ENCODE assay signal across 22 cellular contexts in the genomic region with DNA sequence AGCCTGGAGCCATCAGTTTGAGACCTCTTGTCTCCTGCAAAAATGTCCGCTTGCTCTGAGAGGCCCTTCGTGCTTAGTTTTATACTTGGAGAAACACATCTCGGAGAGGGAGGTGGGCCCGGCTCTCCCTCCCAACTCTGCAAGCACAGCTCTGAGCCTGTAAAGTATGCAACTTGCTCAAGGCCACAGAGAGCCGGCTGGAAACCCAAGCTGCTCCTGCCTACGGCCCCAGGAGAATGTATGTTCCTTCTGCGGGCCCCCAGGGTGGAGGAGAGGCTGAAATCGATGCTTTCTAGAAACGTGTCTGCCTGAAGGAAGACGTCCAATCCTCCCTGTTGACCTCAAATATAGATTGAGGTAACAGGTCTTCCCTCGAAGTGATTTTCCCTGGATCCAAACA.
DNase-seq lines count a peak whose midpoint lies in the region; ATAC-seq and TF ChIP-seq lines count a peak whose summit lies in the region.
"Had no signal": no experiment of that assay in that cellular context is flagged by ENCODE, and none has a peak within 500 bp of the region (broad histone marks: within the 10 kb centered on the region; RNA-seq: fewer than 3 reads in every experiment).

No MANE protein-coding gene starts in this region.

- H3K27ac ChIP-seq in lower lobe of right lung (no peak overlapping the region), spleen (no peak overlapping the region)
- H3K27ac ChIP-seq: body of pancreas, esophagus squamous epithelium, upper lobe of right lung had no signal

- intact Hi-C loops in activated CD8-positive, alpha-beta T cell treated with anti-CD3 and anti-CD28 coated beads for 36 hours (cut with micrococcal nuclease), result loop anchor here (5.0 kb wide), 1 partner anchor 945 kb away; no protein-coding TSS in a partner anchor
- intact Hi-C loops in activated T-helper 1 cell treated with anti-CD3 and anti-CD28 coated beads, Interleukin-12 subunit alpha, Interleukin-12 subunit beta, Interleukin-2, Interleukin-4 antibody, amounts not matched to agents 30 ng/mL and 10 ng/mL and 1 ng/mL, durations not matched to agents 14 hours and 24 hours and 36 hours (cut with micrococcal nuclease), result loop anchor here (5.0 kb wide), 1 partner anchor 1425 kb away; no protein-coding TSS in a partner anchor
- intact Hi-C loops in lower lobe of right lung (cut with DNase I) (loop anchor here (5.0 kb wide), 1 partner anchor 960 kb away; no protein-coding TSS in a partner anchor), spleen (cut with DNase I; ENCODE audit: low total_unique reads) (loop anchor here (5.0 kb wide), 3 partner anchors 835 to 960 kb away; partner anchors contain the start of gene SULF2)

- H3K4me1 ChIP-seq in lower lobe of right lung (peaks cover 22% of the 10 kb centered on the region), spleen (peaks cover 7 to 30% (median 19%) of the 10 kb centered on the region in 6 donors)

- no peaks in the 10 kb centered on the region for H3K27me3 Mint-ChIP-seq in activated CD8-positive, alpha-beta T cell treated with anti-CD3 and anti-CD28 coated beads, Interleukin-2, amount 10 ng/mL, durations not matched to agents 7 days and 5 days (ENCODE audit: low read depth)
- H3K27me3 Mint-ChIP-seq in activated CD8-positive, alpha-beta T cell treated with anti-CD3 and anti-CD28 coated beads for 36 hours, result no peaks in the 10 kb centered on the region
- no peaks in the 10 kb centered on the region for H3K27me3 Mint-ChIP-seq in activated T-helper 1 cell treated with anti-CD3 and anti-CD28 coated beads, Interleukin-12 subunit alpha, Interleukin-12 subunit beta, Interleukin-2, Interleukin-4 antibody, amounts not matched to agents 30 ng/mL and 10 ng/mL and 1 ng/mL, durations not matched to agents 14 hours and 24 hours and 36 hours (ENCODE audit: insufficient read depth)
- H3K27me3 Mint-ChIP-seq: activated naive CD8-positive, alpha-beta T cell had no signal

- H3K9me3 ChIP-seq in lower lobe of right lung, result no peaks in the 10 kb centered on the region
- H3K9me3 ChIP-seq in spleen, result no peaks in the 10 kb centered on the region
- H3K9me3 ChIP-seq: body of pancreas, esophagus squamous epithelium, upper lobe of right lung had no signal

- WGBS in spleen, 5 donors, result 51 to 65% (median 52%) methylated on average over 11 of the region's 11 CpGs

- TF ChIP-seq CTCF in activated CD8-positive, alpha-beta T cell treated with anti-CD3 and anti-CD28 coated beads for 36 hours (IDR thresholded peaks at IDR 0.05), result no peak
- TF ChIP-seq CTCF in lower lobe of right lung (IDR thresholded peaks at IDR 0.05) (no peak), spleen (IDR thresholded peaks at IDR 0.05 in 8 of 11, conservative IDR thresholded peaks at IDR 0.05 in 3 of 11) (no peak)

- peaks cover 35% of the 10 kb centered on the region for H3K36me3 Mint-ChIP-seq in activated CD8-positive, alpha-beta T cell treated with anti-CD3 and anti-CD28 coated beads, Interleukin-2, amount 10 ng/mL, durations not matched to agents 7 days and 5 days (ENCODE audit: low read depth)
- peaks cover 12% of the 10 kb centered on the region for H3K36me3 Mint-ChIP-seq in activated CD8-positive, alpha-beta T cell treated with anti-CD3 and anti-CD28 coated beads for 36 hours (ENCODE audit: low read depth)
- H3K36me3 Mint-ChIP-seq in activated T-helper 1 cell treated with anti-CD3 and anti-CD28 coated beads, Interleukin-12 subunit alpha, Interleukin-12 subunit beta, Interleukin-2, Interleukin-4 antibody, amounts not matched to agents 30 ng/mL and 10 ng/mL and 1 ng/mL, durations not matched to agents 14 hours and 24 hours and 36 hours (ENCODE audit: low read depth), result peaks cover 6% of the 10 kb centered on the region
- H3K36me3 Mint-ChIP-seq: activated naive CD8-positive, alpha-beta T cell had no signal

- H3K9me3 Mint-ChIP-seq in activated CD8-positive, alpha-beta T cell treated with anti-CD3 and anti-CD28 coated beads, Interleukin-2, amount 10 ng/mL, durations not matched to agents 7 days and 5 days (ENCODE audit: insufficient read depth), result no peaks in the 10 kb centered on the region
- H3K9me3 Mint-ChIP-seq in activated CD8-positive, alpha-beta T cell treated with anti-CD3 and anti-CD28 coated beads for 36 hours, result no peaks in the 10 kb centered on the region
- H3K9me3 Mint-ChIP-seq in activated T-helper 1 cell treated with anti-CD3 and anti-CD28 coated beads, Interleukin-12 subunit alpha, Interleukin-12 subunit beta, Interleukin-2, Interleukin-4 antibody, amounts not matched to agents 30 ng/mL and 10 ng/mL and 1 ng/mL, durations not matched to agents 14 hours and 24 hours and 36 hours, result no peaks in the 10 kb centered on the region
- H3K9me3 Mint-ChIP-seq: T-helper 2 cell treated with Interferon-gamma antibody and Interleukin-4, amounts not matched to agents 5 μg/mL and 100 μg/mL, for 36 hours had no signal

- POLR2A ChIA-PET in activated CD8-positive, alpha-beta T cell treated with anti-CD3 and anti-CD28 coated beads, Interleukin-2, amount 10 ng/mL, durations not matched to agents 7 days and 5 days (lab: Charles Lee), result no interaction called here
- POLR2A ChIA-PET in activated CD8-positive, alpha-beta T cell treated with anti-CD3 and anti-CD28 coated beads for 36 hours (lab: Charles Lee), result no interaction called here

- DNase-seq in activated CD8-positive, alpha-beta T cell treated with anti-CD3 and anti-CD28 coated beads, Interleukin-2, amount 10 ng/mL, durations not matched to agents 7 days and 5 days, result no peak
- DNase-seq in activated CD8-positive, alpha-beta T cell treated with anti-CD3 and anti-CD28 coated beads for 36 hours, result no peak
- DNase-seq in activated T-helper 1 cell treated with anti-CD3 and anti-CD28 coated beads, Interleukin-12 subunit alpha, Interleukin-12 subunit beta, Interleukin-2, Interleukin-4 antibody, amounts not matched to agents 30 ng/mL and 10 ng/mL and 1 ng/mL, durations not matched to agents 14 hours and 24 hours and 36 hours (ENCODE audit: low spot score), result no peak
- DNase-seq in lower lobe of right lung (peak; percentile 21), spleen (peak; percentile 58)
- DNase-seq in activated naive CD4-positive, alpha-beta T cell treated with anti-CD3 and anti-CD28 coated beads, Interleukin-2, amount 50 U/mL, for 16 hours, result no peak
- DNase-seq: 8988T; activated CD4-positive, alpha-beta T cell treated with anti-CD3 and anti-CD28 coated beads for 48 hours; body of pancreas; esophagus squamous epithelium; HCEC 1CT; hippocampal formation; NCI-H187; NCI-H526 treated with DMSO at 0.1 percent for 48 hours; nucleus accumbens; small intestine; stimulated activated CD4-positive, alpha-beta T cell treated with anti-CD3 and anti-CD28 coated beads, Interleukin-2, amount 100 ng/mL, for 24 hours had no signal

- H3K36me3 ChIP-seq in lower lobe of right lung, result peaks cover 36% of the 10 kb centered on the region
- peaks cover 0 to 61% (median 39%) of the 10 kb centered on the region in 6 donors for H3K36me3 ChIP-seq in spleen

- no peak for TF ChIP-seq POLR2A in spleen (IDR thresholded peaks at IDR 0.05)

- ATAC-seq in activated CD8-positive, alpha-beta T cell treated with anti-CD3 and anti-CD28 coated beads, Interleukin-2, amount 10 ng/mL, durations not matched to agents 7 days and 5 days, result no peak
- no peak for ATAC-seq in activated CD8-positive, alpha-beta T cell treated with anti-CD3 and anti-CD28 coated beads for 36 hours
- ATAC-seq in lower lobe of right lung (no peak), GM19395 (IDR thresholded peaks at IDR 0.05; ENCODE audit: unreplicated experiment) (no peak), GM21515 (IDR thresholded peaks at IDR 0.05; ENCODE audit: unreplicated experiment) (no peak)
- ATAC-seq: body of pancreas, upper lobe of right lung had no signal

- H3K4me3 ChIP-seq in lower lobe of right lung (no peak overlapping the region), spleen (no peak overlapping the region)
- H3K4me3 ChIP-seq: body of pancreas, esophagus squamous epithelium, upper lobe of right lung had no signal

- H3K27me3 ChIP-seq in lower lobe of right lung (ENCODE audit: low read depth) (no peaks in the 10 kb centered on the region), spleen (replicated peaks in 1 of 7) (no peaks in the 10 kb centered on the region)
- H3K27me3 ChIP-seq: body of pancreas, upper lobe of right lung had no signal

- H3K27ac Mint-ChIP-seq in activated CD8-positive, alpha-beta T cell treated with anti-CD3 and anti-CD28 coated beads, Interleukin-2, amount 10 ng/mL, durations not matched to agents 7 days and 5 days, result peak overlapping the region; percentile 4
- no peak overlapping the region for H3K27ac Mint-ChIP-seq in activated CD8-positive, alpha-beta T cell treated with anti-CD3 and anti-CD28 coated beads for 36 hours
- peak overlapping the region; percentile 61 for H3K27ac Mint-ChIP-seq in activated T-helper 1 cell treated with anti-CD3 and anti-CD28 coated beads, Interleukin-12 subunit alpha, Interleukin-12 subunit beta, Interleukin-2, Interleukin-4 antibody, amounts not matched to agents 30 ng/mL and 10 ng/mL and 1 ng/mL, durations not matched to agents 14 hours and 24 hours and 36 hours
- H3K27ac Mint-ChIP-seq: activated naive CD8-positive, alpha-beta T cell had no signal

- CTCF ChIA-PET in activated CD8-positive, alpha-beta T cell treated with anti-CD3 and anti-CD28 coated beads, Interleukin-2, amount 10 ng/mL, durations not matched to agents 7 days and 5 days (lab: Charles Lee), result interaction anchor here (0.6 to 2.5 kb wide), 3 partner anchors 35 to 898 kb away, joined by 3 to 28 read pairs (median 4); no protein-coding TSS in a partner anchor
- CTCF ChIA-PET in activated CD8-positive, alpha-beta T cell treated with anti-CD3 and anti-CD28 coated beads for 36 hours (lab: Charles Lee), result interaction anchor here (0.7 to 2.6 kb wide), 3 partner anchors 244 to 945 kb away, joined by 3 to 31 read pairs (median 23); no protein-coding TSS in a partner anchor

- H3K4me3 Mint-ChIP-seq in activated CD8-positive, alpha-beta T cell treated with anti-CD3 and anti-CD28 coated beads, Interleukin-2, amount 10 ng/mL, durations not matched to agents 7 days and 5 days, result no peak overlapping the region
- no peak overlapping the region for H3K4me3 Mint-ChIP-seq in activated CD8-positive, alpha-beta T cell treated with anti-CD3 and anti-CD28 coated beads for 36 hours
- H3K4me3 Mint-ChIP-seq in activated T-helper 1 cell treated with anti-CD3 and anti-CD28 coated beads, Interleukin-12 subunit alpha, Interleukin-12 subunit beta, Interleukin-2, Interleukin-4 antibody, amounts not matched to agents 30 ng/mL and 10 ng/mL and 1 ng/mL, durations not matched to agents 14 hours and 24 hours and 36 hours, result no peak overlapping the region
- H3K4me3 Mint-ChIP-seq: activated naive CD8-positive, alpha-beta T cell; T-helper 2 cell treated with Interferon-gamma antibody and Interleukin-4, amounts not matched to agents 5 μg/mL and 100 μg/mL, for 36 hours had no signal

- peaks cover 33% of the 10 kb centered on the region for H3K4me1 Mint-ChIP-seq in activated CD8-positive, alpha-beta T cell treated with anti-CD3 and anti-CD28 coated beads, Interleukin-2, amount 10 ng/mL, durations not matched to agents 7 days and 5 days (ENCODE audit: low read depth)
- peaks cover 16% of the 10 kb centered on the region for H3K4me1 Mint-ChIP-seq in activated CD8-positive, alpha-beta T cell treated with anti-CD3 and anti-CD28 coated beads for 36 hours (ENCODE audit: low read depth)
- peaks cover 15% of the 10 kb centered on the region for H3K4me1 Mint-ChIP-seq in activated T-helper 1 cell treated with anti-CD3 and anti-CD28 coated beads, Interleukin-12 subunit alpha, Interleukin-12 subunit beta, Interleukin-2, Interleukin-4 antibody, amounts not matched to agents 30 ng/mL and 10 ng/mL and 1 ng/mL, durations not matched to agents 14 hours and 24 hours and 36 hours (ENCODE audit: low read depth)

Comparison
In these comparisons a context has a peak if more than half of its experiments do, and no peak if none do; other contexts are left out.
1. DNase-seq: peak in lower lobe of right lung (single experiment) and spleen (single experiment); none in activated CD8-positive, alpha-beta T cell treated with anti-CD3 and anti-CD28 coated beads, Interleukin-2, amount 10 ng/mL, durations not matched to agents 7 days and 5 days (single experiment), activated CD8-positive, alpha-beta T cell treated with anti-CD3 and anti-CD28 coated beads for 36 hours (single experiment), activated T-helper 1 cell treated with anti-CD3 and anti-CD28 coated beads, Interleukin-12 subunit alpha, Interleukin-12 subunit beta, Interleukin-2, Interleukin-4 antibody, amounts not matched to agents 30 ng/mL and 10 ng/mL and 1 ng/mL, durations not matched to agents 14 hours and 24 hours and 36 hours (single experiment) and activated naive CD4-positive, alpha-beta T cell treated with anti-CD3 and anti-CD28 coated beads, Interleukin-2, amount 50 U/mL, for 16 hours (single experiment).